ENCODE assay signal across 8 cellular contexts in genomic region chr20:20780127-20780822, GRCh38.
DNase-seq lines count a peak whose midpoint lies in the region; ATAC-seq and TF ChIP-seq lines count a peak whose summit lies in the region.

No MANE protein-coding gene starts in this region.

- DNase-seq in CD8-positive, alpha-beta T cell = peak in 1 of 7 experiments; percentile 12
- peak; percentile 76 for DNase-seq in NCI-H69 (lab: John Stamatoyannopoulos, UW)
- DNase-seq in fibroblast of pulmonary artery (ENCODE audit: low read depth) = peak; percentile 8
- DNase-seq in prostate gland (ENCODE audit: low spot score) = peak; percentile 89
- DNase-seq in HAP-1 (ENCODE audit: low spot score in 2 of 2) = no peak
- DNase-seq in stimulated activated naive CD4-positive, alpha-beta T cell (lab: John Stamatoyannopoulos, UW) = no peak
- DNase-seq in retina = no peak

- TF ChIP-seq POLR2A in prostate gland (IDR thresholded peaks at IDR 0.05) = no peak

- H3K36me3 ChIP-seq in CD8-positive, alpha-beta T cell (ENCODE audit: insufficient read depth, low read length) = no peaks in the 10 kb centered on the region
- H3K36me3 ChIP-seq in prostate gland (no peaks in the 10 kb centered on the region), HAP-1 (replicated peaks) (no peaks in the 10 kb centered on the region)

- peaks cover 3% of the 10 kb centered on the region for H3K9me3 Mint-ChIP-seq in CD8-positive, alpha-beta T cell

- CTCF ChIA-PET in CD8-positive, alpha-beta T cell (lab: Charles Lee) = interaction anchor here (0.6 kb wide), 1 partner anchor 57 kb away, joined by 4 read pairs; no protein-coding TSS in a partner anchor

- no peak for TF ChIP-seq CTCF in CD8-positive, alpha-beta T cell (IDR thresholded peaks at IDR 0.05)
- TF ChIP-seq CTCF in fibroblast of pulmonary artery (IDR thresholded peaks at IDR 0.05; ENCODE audit: low read length, missing control alignments) = no peak
- TF ChIP-seq CTCF in prostate gland (IDR thresholded peaks at IDR 0.05) = no peak

- H3K27me3 Mint-ChIP-seq in CD8-positive, alpha-beta T cell (ENCODE audit: low read depth) = peaks cover 19% of the 10 kb centered on the region

- no peak overlapping the region for H3K4me3 ChIP-seq in CD8-positive, alpha-beta T cell (ENCODE audit: low read depth, low read length)
- no peak overlapping the region for H3K4me3 ChIP-seq in fibroblast of pulmonary artery (replicated peaks; ENCODE audit: low read depth, low read length)
- no peak overlapping the region for H3K4me3 ChIP-seq in prostate gland
- no peak overlapping the region for H3K4me3 ChIP-seq in HAP-1

- no peaks in the 10 kb centered on the region for H3K4me1 ChIP-seq in CD8-positive, alpha-beta T cell (ENCODE audit: insufficient read depth, low read length)
- H3K4me1 ChIP-seq in prostate gland (replicated peaks) = no peaks in the 10 kb centered on the region
- no peaks in the 10 kb centered on the region for H3K4me1 ChIP-seq in HAP-1

- in situ Hi-C loops in HAP-1 (cut with MboI; ENCODE audit: low sequenced_read_pairs) = no loop called here

- H3K4me3 Mint-ChIP-seq in CD8-positive, alpha-beta T cell = no peak overlapping the region

- intact Hi-C loops in CD8-positive, alpha-beta T cell (cut with DNase I, micrococcal nuclease) = no loop called here
- intact Hi-C loops in prostate gland (cut with DNase I) = no loop called here

- no peaks in the 10 kb centered on the region for H3K4me1 Mint-ChIP-seq in CD8-positive, alpha-beta T cell (ENCODE audit: low read depth)

- no peaks in the 10 kb centered on the region for H3K27me3 ChIP-seq in CD8-positive, alpha-beta T cell (ENCODE audit: insufficient read depth, low read length)
- H3K27me3 ChIP-seq in prostate gland (replicated peaks; ENCODE audit: insufficient read depth) (no peaks in the 10 kb centered on the region), HAP-1 (ENCODE audit: low read depth) (no peaks in the 10 kb centered on the region)

- H3K27ac Mint-ChIP-seq in CD8-positive, alpha-beta T cell = peak overlapping the region; percentile 45

- no peaks in the 10 kb centered on the region for H3K36me3 Mint-ChIP-seq in CD8-positive, alpha-beta T cell

- H3K9me3 ChIP-seq in CD8-positive, alpha-beta T cell (ENCODE audit: low read length) = no peaks in the 10 kb centered on the region
- H3K9me3 ChIP-seq in prostate gland (no peaks in the 10 kb centered on the region), HAP-1 (no peaks in the 10 kb centered on the region)

- H3K27ac ChIP-seq in CD8-positive, alpha-beta T cell (ENCODE audit: low read depth, low read length) = no peak overlapping the region
- H3K27ac ChIP-seq in prostate gland = no peak overlapping the region

- POLR2A ChIA-PET in CD8-positive, alpha-beta T cell (lab: Charles Lee) = no interaction called here

- 43% methylated on average over 7 of the region's 7 CpGs for WGBS in prostate gland

- no peak for ATAC-seq in CD8-positive, alpha-beta T cell
- peak; percentile 56 for ATAC-seq in HG02678 (IDR thresholded peaks at IDR 0.05; ENCODE audit: unreplicated experiment)

Comparison
In these comparisons a context has a peak if more than half of its experiments do, and no peak if none do; other contexts are left out.
1. DNase-seq: peak in NCI-H69 (single experiment), fibroblast of pulmonary artery (single experiment) and prostate gland (single experiment); none in HAP-1 (0 of 2), stimulated activated naive CD4-positive, alpha-beta T cell (0 of 6) and retina (single experiment).